In genomic region chrX:258291-259040, GRCh38 we compare ENCODE assay signal across 19 cellular contexts. TPM values are rescaled to one million over a fixed set of nuclear protein-coding genes. Genes with fewer than 3 reads are reported as not detected.
DNase-seq lines count a peak whose midpoint lies in the region; ATAC-seq, FAIRE-seq and TF ChIP-seq lines count a peak whose summit lies in the region.
"Had no signal": no experiment of that assay in that cellular context is flagged by ENCODE, and none has a peak within 500 bp of the region (broad histone marks: within the 10 kb centered on the region; RNA-seq: fewer than 3 reads in every experiment).

No MANE protein-coding gene starts in this region.

- 37% methylated on average over 5 of the region's 8 CpGs for WGBS in HepG2 (ENCODE audit: low lambda C conversion rate)

- FAIRE-seq in HepG2 (lab: Jason Lieb, UNC), result no peak

- POLR2A ChIA-PET in HepG2 (lab: Yijun Ruan, JAX), result no interaction called here

- TF ChIP-seq RAD21 in HepG2 (CRISPR knock-in tag; IDR thresholded peaks at IDR 0.05), result no peak

- H3K4me1 ChIP-seq in HepG2 (ENCODE audit: insufficient read depth, low read length), result peaks cover 52% of the 10 kb centered on the region
- H3K4me1 ChIP-seq in upper lobe of right lung, result peaks cover 4% of the 10 kb centered on the region

- H3K9me3 ChIP-seq in WERI-Rb-1 (ENCODE audit: severe bottlenecking), result peaks cover under 1% of the 10 kb centered on the region
- H3K9me3 ChIP-seq in HepG2 (ENCODE audit: low read length), result no peaks in the 10 kb centered on the region
- H3K9me3 ChIP-seq in upper lobe of right lung, result no peaks in the 10 kb centered on the region
- H3K9me3 ChIP-seq: Peyer's patch, SK-N-SH had no signal

- H3K27me3 ChIP-seq in WERI-Rb-1 (ENCODE audit: insufficient read depth, low read depth, severe bottlenecking) (no peaks in the 10 kb centered on the region), HepG2 (ENCODE audit: control insufficient read depth in 1 of 2, insufficient read depth in 2 of 2, low read length in 2 of 2) (peaks cover 0 to under 1% of the 10 kb centered on the region in 2 experiments; a peak in 1 of 5 replicates), upper lobe of right lung (no peaks in the 10 kb centered on the region)
- H3K27me3 ChIP-seq: Peyer's patch had no signal

- intact Hi-C loops in left cardiac atrium (cut with DNase I), result no loop called here
- intact Hi-C loops in Right ventricle myocardium inferior (cut with DNase I), result no loop called here
- intact Hi-C loops in HepG2 (cut with micrococcal nuclease; ENCODE audit: unreplicated experiment), result no loop called here
- intact Hi-C loops in upper lobe of right lung (cut with DNase I), result no loop called here

- H3K36me3 ChIP-seq in WERI-Rb-1 (no peaks in the 10 kb centered on the region), HepG2 (replicated peaks in 1 of 2; ENCODE audit: control insufficient read depth in 1 of 2, insufficient read depth in 2 of 2, low read length in 2 of 2) (no peaks in the 10 kb centered on the region), upper lobe of right lung (no peaks in the 10 kb centered on the region)
- H3K36me3 ChIP-seq: Peyer's patch had no signal

- ATAC-seq in left cardiac atrium (no peak), Right ventricle myocardium inferior (no peak), HepG2 (peak; percentile 1; the same call in 1 of the 3 replicates), upper lobe of right lung (no peak)
- ATAC-seq: HCT116 had no signal

- no peaks in the 10 kb centered on the region for H3K79me2 ChIP-seq in HepG2 (ENCODE audit: insufficient read depth, low read length)

- TF ChIP-seq EP300 in HepG2 (IDR thresholded peaks at IDR 0.05; ENCODE audit: low read depth in 2 of 2, low read length in 2 of 2) (no peak), HepG2 (CRISPR knock-in tag; IDR thresholded peaks at IDR 0.05; ENCODE audit: borderline replicate concordance) (no peak)

- no peaks in the 10 kb centered on the region for H4K20me1 ChIP-seq in HepG2 (ENCODE audit: insufficient read depth, low read length)

- peak overlapping the region; percentile 34 for H3K4me2 ChIP-seq in HepG2 (ENCODE audit: low read depth, low read length)
- H3K4me2 ChIP-seq: SK-N-SH had no signal

- DNase-seq in left cardiac atrium, result peak; percentile 15
- no peak for DNase-seq in Right ventricle myocardium inferior (ENCODE audit: missing footprints)
- DNase-seq in WERI-Rb-1, result peak; percentile 4
- no peak for DNase-seq in HepG2 (ENCODE audit: low spot score)
- DNase-seq in upper lobe of right lung, result peak; percentile 58
- DNase-seq in DMS79 (lab: John Stamatoyannopoulos, UW), result no peak
- no peak for DNase-seq in NCI-H2107 (lab: John Stamatoyannopoulos, UW)
- DNase-seq in D341Med (ENCODE audit: low spot score), result no peak
- DNase-seq: DND-41; NCI-H1105; NCI-H2081; NCI-H510A; NCI-H748 treated with DMSO at 0.1 percent for 48 hours; NK-92 treated with Interleukin-12 subunit alpha and Interleukin-12 subunit beta, amount 100 ng/mL, for 24 hours; SHP77; SK-N-SH had no signal

- in situ Hi-C loops in HepG2 (cut with HindIII; ENCODE audit: extremely low pct_ligation_motif_present, low pct_unique_long_range_greater_than_20kb), result no loop called here

- peak overlapping the region; percentile 10; the same call in 1 of the 2 replicates for H3K9ac ChIP-seq in HepG2 (ENCODE audit: insufficient read depth, low read depth, low read length)
- H3K9ac ChIP-seq: SK-N-SH had no signal

- no TSS peak for BruUV-seq in HepG2 (replicated peaks; lab: Mats Ljungman, UMichigan)

- no peak overlapping the region for H2AFZ ChIP-seq in HepG2 (ENCODE audit: low read length)

- no peak for TF ChIP-seq POLR2A in HepG2 (IDR thresholded peaks at IDR 0.05; ENCODE audit: insufficient read depth in 1 of 2, low read depth in 2 of 2, low read length in 2 of 2)

- CTCF ChIA-PET in HepG2 (lab: Yijun Ruan, JAX; ENCODE audit: low intra/inter-chr PET ratio, low total read pairs), result no interaction called here

- TF ChIP-seq CTCF in WERI-Rb-1 (IDR thresholded peaks at IDR 0.05; ENCODE audit: low read depth, low read length) (no peak), HepG2 (CRISPR knock-in tag; IDR thresholded peaks at IDR 0.05) (no peak), upper lobe of right lung (IDR thresholded peaks at IDR 0.05) (no peak)

- H3K4me3 ChIP-seq in WERI-Rb-1 (ENCODE audit: low read depth, low read length), result no peak overlapping the region
- H3K4me3 ChIP-seq in HepG2 (replicated peaks in 1 of 3; ENCODE audit: insufficient read depth in 1 of 3, low read depth in 2 of 3, low read length in 3 of 3), result no peak overlapping the region; a peak in 1 of 6 replicates
- H3K4me3 ChIP-seq in upper lobe of right lung, result no peak overlapping the region
- H3K4me3 ChIP-seq: Peyer's patch had no signal

- no peak overlapping the region for H3K27ac ChIP-seq in WERI-Rb-1
- H3K27ac ChIP-seq in HepG2 (ENCODE audit: extremely low read length, insufficient read depth, low read length), result no peak overlapping the region
- H3K27ac ChIP-seq in upper lobe of right lung, result no peak overlapping the region
- H3K27ac ChIP-seq: C4-2B, Peyer's patch had no signal

TF ChIP-seq in HepG2, 621 proteins besides CTCF, POLR2A, EP300 and RAD21 (continues in another document):
- TF ChIP-seq ZBTB38 (CRISPR knock-in tag; IDR thresholded peaks at IDR 0.05), result no peak
- TF ChIP-seq ZMYM3 (CRISPR knock-in tag; IDR thresholded peaks at IDR 0.05), result peak; percentile 89
- no peak for TF ChIP-seq ZNF644 (CRISPR knock-in tag; IDR thresholded peaks at IDR 0.05; ENCODE audit: low read depth)
- TF ChIP-seq ZBTB14 (CRISPR knock-in tag; IDR thresholded peaks at IDR 0.05), result no peak
- TF ChIP-seq PREB (CRISPR knock-in tag; IDR thresholded peaks at IDR 0.05), result no peak
- no peak for TF ChIP-seq ZNF329 (CRISPR knock-in tag; IDR thresholded peaks at IDR 0.05; ENCODE audit: low read depth)
- peak; percentile 78 for TF ChIP-seq ZBTB7A (CRISPR knock-in tag; IDR thresholded peaks at IDR 0.05)
- TF ChIP-seq ZSCAN22 (CRISPR knock-in tag; IDR thresholded peaks at IDR 0.05), result no peak
- TF ChIP-seq TP53 (CRISPR knock-in tag; conservative IDR thresholded peaks at IDR 0.05), result no peak
- no peak for TF ChIP-seq ZNF75D (CRISPR knock-in tag; IDR thresholded peaks at IDR 0.05; ENCODE audit: borderline replicate concordance)
- no peak for TF ChIP-seq RARA (CRISPR knock-in tag; IDR thresholded peaks at IDR 0.05)

RNA-seq across cellular contexts. Expression of gene PLCXD1, which starts 22.7 kb away (rescaled TPM):
- total RNA-seq in left cardiac atrium (10 to 100 TPM in 1 of 2 donors, 1 to 10 TPM in 1; 2.9 to 13.7 TPM), Right ventricle myocardium inferior (6.1 TPM), HepG2 (2016; rRNA removed; fragmentation: Illumina TruSeq; extraction: Trizol) (87.7 and 111 TPM in 2 replicates), upper lobe of right lung (34.4 TPM)
- 14.7 and 15.6 TPM in 2 replicates for total RNA-seq in HepG2 (2016; cell fraction: cytosol; rRNA removed; fragmentation: Illumina TruSeq; extraction: Trizol; ENCODE audit: low read depth)
- total RNA-seq in HepG2 (2016; cell fraction: insoluble cytoplasmic fraction; rRNA removed; fragmentation: Illumina TruSeq; extraction: Trizol), result 93.5 and 100 TPM in 2 replicates
- 44.6 and 46.3 TPM in 2 replicates for total RNA-seq in HepG2 (2016; cell fraction: membrane; rRNA removed; fragmentation: Illumina TruSeq; extraction: Trizol)
- total RNA-seq in HepG2 (2016; cell fraction: nucleus; rRNA removed; fragmentation: Illumina TruSeq; extraction: Trizol), result 61.7 and 72.3 TPM in 2 replicates
- 153 and 202 TPM in 2 replicates for polyA plus RNA-seq in HepG2 (2011; rRNA removed)
- 97.5 and 98.8 TPM in 2 replicates for polyA plus RNA-seq in HepG2 (2011; cell fraction: cytosol; rRNA removed)
- polyA plus RNA-seq in HepG2 (2011; cell fraction: nucleus; rRNA removed), result 373 and 416 TPM in 2 replicates
- 118 and 196 TPM in 2 replicates for polyA plus RNA-seq in HepG2 (2012)
- 10.9 TPM in 2 replicates for polyA plus RNA-seq in HepG2 (2016; cell fraction: cytosol; fragmentation: Illumina TruSeq; extraction: Trizol; ENCODE audit: low read depth)
- polyA plus RNA-seq in HepG2 (2016; cell fraction: insoluble cytoplasmic fraction; fragmentation: Illumina TruSeq; extraction: Trizol; ENCODE audit: low read depth), result 71.2 and 91.8 TPM in 2 replicates
- polyA plus RNA-seq in HepG2 (2016; cell fraction: membrane; fragmentation: Illumina TruSeq; extraction: Trizol; ENCODE audit: low read depth), result 29.2 and 29.4 TPM in 2 replicates
- polyA plus RNA-seq in HepG2 (2016; cell fraction: nucleus; fragmentation: Illumina TruSeq; extraction: Trizol; ENCODE audit: insufficient read depth, low read depth), result 178 and 219 TPM in 2 replicates
- polyA minus RNA-seq in HepG2 (2011; rRNA and poly(A)+ RNA removed; ENCODE audit: low replicate concordance), result 70.5 and 467 TPM in 2 replicates
- polyA minus RNA-seq in HepG2 (2011; cell fraction: cytosol; rRNA and poly(A)+ RNA removed), result 116 and 195 TPM in 2 replicates
- polyA minus RNA-seq in HepG2 (2011; cell fraction: nucleus; rRNA and poly(A)+ RNA removed), result 115 and 118 TPM in 2 replicates

Comparison
In these comparisons a context has a peak if more than half of its experiments do, and no peak if none do; other contexts are left out.
1. DNase-seq: peak in left cardiac atrium (single experiment), WERI-Rb-1 (single experiment) and upper lobe of right lung (single experiment); none in Right ventricle myocardium inferior (single experiment), HepG2 (single experiment), DMS79 (single experiment), NCI-H2107 (single experiment) and D341Med (single experiment).